In the genomic region with DNA sequence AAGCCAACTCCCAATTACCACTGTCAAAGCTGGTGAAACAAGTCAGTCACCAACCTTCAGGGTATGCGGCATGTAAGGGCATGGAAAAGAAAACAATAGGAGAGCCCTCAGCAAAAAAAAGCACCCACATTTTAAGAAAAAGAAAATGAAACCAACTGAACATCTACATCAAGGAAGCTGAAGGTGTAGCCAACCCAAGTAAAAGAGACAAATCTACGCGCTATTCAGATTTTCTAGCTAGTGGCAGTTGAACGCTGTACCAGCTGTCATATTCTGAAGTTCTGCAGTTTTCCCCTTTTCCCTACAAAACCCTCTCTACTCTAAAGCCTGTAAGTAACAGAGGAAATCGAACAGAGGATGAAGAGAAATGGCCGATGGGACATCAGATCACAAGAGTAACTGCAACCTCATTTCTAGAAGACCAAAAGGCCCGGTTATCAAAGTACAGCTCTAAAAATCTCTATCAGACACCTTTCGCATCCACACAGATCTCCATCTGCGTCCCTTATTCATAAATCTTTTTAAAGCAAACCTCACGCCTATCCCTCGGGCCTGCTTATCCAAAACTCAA, we compare ENCODE assay signal across 8 cellular contexts. TPM values are rescaled to one million over a fixed set of nuclear protein-coding genes. Genes with fewer than 3 reads are reported as not detected.
DNase-seq lines count a peak whose midpoint lies in the region; ATAC-seq and TF ChIP-seq lines count a peak whose summit lies in the region.

No MANE protein-coding gene starts in this region.

- DNase-seq in SK-N-SH (peak; percentile 6), OCI-M1 (lab: John Stamatoyannopoulos, UW) (peak; percentile 69), natural killer cell (no peak)
- DNase-seq in effector memory CD4-positive, alpha-beta T cell = no peak
- DNase-seq in NK-92 treated with Interleukin-12 subunit alpha and Interleukin-12 subunit beta, amount 100 ng/mL, for 24 hours (lab: John Stamatoyannopoulos, UW) = no peak

- H3K27me3 Mint-ChIP-seq in natural killer cell (ENCODE audit: low read depth in 2 of 2) = no peaks in the 10 kb centered on the region

- peaks cover 60% of the 10 kb centered on the region for H3K79me2 ChIP-seq in SK-N-SH (ENCODE audit: insufficient read depth)

- TF ChIP-seq RAD21 in SK-N-SH (IDR thresholded peaks at IDR 0.05; ENCODE audit: low read length) = no peak

- H3K27ac Mint-ChIP-seq in natural killer cell = peak overlapping the region; percentile 94 to 97

- peak overlapping the region; percentile 74 for H3K9ac ChIP-seq in SK-N-SH

- H3K36me3 Mint-ChIP-seq in natural killer cell = no peaks in the 10 kb centered on the region

- ATAC-seq in SK-N-SH treated with all-trans-retinoic acid at 6 μM for 48 hours (no peak), natural killer cell (no peak), GM18502 (IDR thresholded peaks at IDR 0.05; ENCODE audit: poor library complexity, unreplicated experiment) (no peak), HG03521 (IDR thresholded peaks at IDR 0.05; ENCODE audit: unreplicated experiment) (no peak)

- CTCF ChIA-PET in SK-N-SH (lab: Yijun Ruan, JAX) = interaction anchor here (0.6 to 5.9 kb wide), 7 partner anchors 9 to 156 kb away, joined by 3 to 44 read pairs (median 3); no protein-coding TSS in a partner anchor

- H3F3A ChIP-seq in SK-N-SH (replicated peaks; ENCODE audit: insufficient read depth) = peaks cover 6% of the 10 kb centered on the region

- 25% methylated on average over 11 of the region's 11 CpGs for WGBS in SK-N-SH (ENCODE audit: low lambda C conversion rate)

- H3K4me1 ChIP-seq in SK-N-SH (ENCODE audit: control insufficient read depth in 1 of 2, insufficient read depth in 2 of 2, low read depth in 1 of 2, low read length in 1 of 2) = peaks cover 13 to 17% of the 10 kb centered on the region in 2 experiments; a peak in 3 of 4 replicates
- H3K4me1 ChIP-seq in effector memory CD4-positive, alpha-beta T cell (ENCODE audit: control insufficient read depth, insufficient read depth, low read length, poor library complexity, severe bottlenecking) = peaks cover 44% of the 10 kb centered on the region

- H3K27me3 ChIP-seq in SK-N-SH (ENCODE audit: insufficient read depth) = no peaks in the 10 kb centered on the region
- H3K27me3 ChIP-seq in effector memory CD4-positive, alpha-beta T cell (replicated peaks; ENCODE audit: control insufficient read depth, insufficient read depth, low read length, poor library complexity, severe bottlenecking) = no peaks in the 10 kb centered on the region

- peak overlapping the region; percentile 93 for H3K4me2 ChIP-seq in SK-N-SH

- peaks cover 40% of the 10 kb centered on the region for H4K20me1 ChIP-seq in SK-N-SH (ENCODE audit: insufficient read depth)

- no peak for TF ChIP-seq CTCF in SK-N-SH (IDR thresholded peaks at IDR 0.05)
- no peak for TF ChIP-seq CTCF in natural killer cell (IDR thresholded peaks at IDR 0.05)

- intact Hi-C loops in natural killer cell (cut with micrococcal nuclease) = loop anchor here (5.0 kb wide), 2 partner anchors 53 to 298 kb away; partner anchors contain the start of gene FBXL3

- TF ChIP-seq EP300 in SK-N-SH (IDR thresholded peaks at IDR 0.05; ENCODE audit: borderline replicate concordance in 1 of 2, low read depth in 1 of 2, low read length in 1 of 2) = no peak

- no peaks in the 10 kb centered on the region for H3K36me3 ChIP-seq in SK-N-SH (replicated peaks in 1 of 2; ENCODE audit: control insufficient read depth in 1 of 2, insufficient read depth in 2 of 2, low read length in 1 of 2)
- H3K36me3 ChIP-seq in effector memory CD4-positive, alpha-beta T cell (ENCODE audit: control insufficient read depth, insufficient read depth, low read length) = no peaks in the 10 kb centered on the region

- peak overlapping the region; percentile 87; the same call in 1 of the 2 replicates for H2AFZ ChIP-seq in SK-N-SH (ENCODE audit: low read depth)

- no peaks in the 10 kb centered on the region for H3K9me3 Mint-ChIP-seq in natural killer cell

- POLR2A ChIA-PET in SK-N-SH (lab: Yijun Ruan, JAX) = interaction anchor here (1.0 to 1.8 kb wide), 3 partner anchors 49 to 154 kb away, joined by 3 to 6 read pairs (median 4); no protein-coding TSS in a partner anchor

- H3K9me2 ChIP-seq in SK-N-SH = no peaks in the 10 kb centered on the region

- no peaks in the 10 kb centered on the region for H3K9me3 ChIP-seq in SK-N-SH
- no peaks in the 10 kb centered on the region for H3K9me3 ChIP-seq in effector memory CD4-positive, alpha-beta T cell (ENCODE audit: control insufficient read depth, low read length)

- H3K4me1 Mint-ChIP-seq in natural killer cell = peaks cover 72 to 84% of the 10 kb centered on the region in 2 donors

- H3K4me3 Mint-ChIP-seq in natural killer cell = peak overlapping the region; percentile 96

- peak overlapping the region; percentile 89 to 95 for H3K4me3 ChIP-seq in SK-N-SH (ENCODE audit: low read depth in 2 of 2, low read length in 1 of 2)
- H3K4me3 ChIP-seq in effector memory CD4-positive, alpha-beta T cell (ENCODE audit: insufficient read depth, low read depth, low read length, poor library complexity, severe bottlenecking) = peak overlapping the region; percentile 95

- H3K27ac ChIP-seq in SK-N-SH (ENCODE audit: low read depth in 2 of 2, low read length in 1 of 2) = no peak overlapping the region; a peak in 1 of 4 replicates
- H3K27ac ChIP-seq in effector memory CD4-positive, alpha-beta T cell (ENCODE audit: insufficient read depth, low read length, poor library complexity, severe bottlenecking) = peak overlapping the region; percentile 82

TF ChIP-seq in SK-N-SH, 30 proteins besides CTCF, POLR2A, EP300 and RAD21 (continues in another document):
- TF ChIP-seq RFX5 (IDR thresholded peaks at IDR 0.05; ENCODE audit: low read length) (no peak), ELF1 (IDR thresholded peaks at IDR 0.05) (no peak), RCOR1 (IDR thresholded peaks at IDR 0.05; ENCODE audit: low read length) (no peak), TCF12 (IDR thresholded peaks at IDR 0.05) (no peak), EZH2phosphoT487 (IDR thresholded peaks at IDR 0.05; ENCODE audit: borderline replicate concordance, low read depth) (no peak), YY1 (IDR thresholded peaks at IDR 0.05; ENCODE audit: low read depth) (no peak), FOXJ3 (CRISPR knock-in tag; IDR thresholded peaks at IDR 0.05) (no peak), SMC3 (IDR thresholded peaks at IDR 0.05; ENCODE audit: low read depth, low read length) (no peak), NRF1 (IDR thresholded peaks at IDR 0.05; ENCODE audit: low read depth, low read length) (no peak), GABPA (IDR thresholded peaks at IDR 0.05; ENCODE audit: low read depth) (no peak)
- TF ChIP-seq, protein P1, sequence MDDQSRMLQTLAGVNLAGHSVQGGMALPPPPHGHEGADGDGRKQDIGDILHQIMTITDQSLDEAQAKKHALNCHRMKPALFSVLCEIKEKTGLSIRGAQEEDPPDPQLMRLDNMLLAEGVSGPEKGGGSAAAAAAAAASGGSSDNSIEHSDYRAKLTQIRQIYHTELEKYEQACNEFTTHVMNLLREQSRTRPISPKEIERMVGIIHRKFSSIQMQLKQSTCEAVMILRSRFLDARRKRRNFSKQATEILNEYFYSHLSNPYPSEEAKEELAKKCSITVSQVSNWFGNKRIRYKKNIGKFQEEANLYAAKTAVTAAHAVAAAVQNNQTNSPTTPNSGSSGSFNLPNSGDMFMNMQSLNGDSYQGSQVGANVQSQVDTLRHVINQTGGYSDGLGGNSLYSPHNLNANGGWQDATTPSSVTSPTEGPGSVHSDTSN (IDR thresholded peaks at IDR 0.05) = no peak
- TF ChIP-seq, protein P2, sequence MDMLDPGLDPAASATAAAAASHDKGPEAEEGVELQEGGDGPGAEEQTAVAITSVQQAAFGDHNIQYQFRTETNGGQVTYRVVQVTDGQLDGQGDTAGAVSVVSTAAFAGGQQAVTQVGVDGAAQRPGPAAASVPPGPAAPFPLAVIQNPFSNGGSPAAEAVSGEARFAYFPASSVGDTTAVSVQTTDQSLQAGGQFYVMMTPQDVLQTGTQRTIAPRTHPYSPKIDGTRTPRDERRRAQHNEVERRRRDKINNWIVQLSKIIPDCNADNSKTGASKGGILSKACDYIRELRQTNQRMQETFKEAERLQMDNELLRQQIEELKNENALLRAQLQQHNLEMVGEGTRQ (IDR thresholded peaks at IDR 0.05; ENCODE audit: borderline replicate concordance, low read depth, low read length) = no peak

TF ChIP-seq in SK-N-SH treated with all-trans-retinoic acid at 6 μM for 48 hours, 23 proteins besides CTCF, POLR2A, EP300 and RAD21 (continues in another document):
- TF ChIP-seq, protein P3, sequence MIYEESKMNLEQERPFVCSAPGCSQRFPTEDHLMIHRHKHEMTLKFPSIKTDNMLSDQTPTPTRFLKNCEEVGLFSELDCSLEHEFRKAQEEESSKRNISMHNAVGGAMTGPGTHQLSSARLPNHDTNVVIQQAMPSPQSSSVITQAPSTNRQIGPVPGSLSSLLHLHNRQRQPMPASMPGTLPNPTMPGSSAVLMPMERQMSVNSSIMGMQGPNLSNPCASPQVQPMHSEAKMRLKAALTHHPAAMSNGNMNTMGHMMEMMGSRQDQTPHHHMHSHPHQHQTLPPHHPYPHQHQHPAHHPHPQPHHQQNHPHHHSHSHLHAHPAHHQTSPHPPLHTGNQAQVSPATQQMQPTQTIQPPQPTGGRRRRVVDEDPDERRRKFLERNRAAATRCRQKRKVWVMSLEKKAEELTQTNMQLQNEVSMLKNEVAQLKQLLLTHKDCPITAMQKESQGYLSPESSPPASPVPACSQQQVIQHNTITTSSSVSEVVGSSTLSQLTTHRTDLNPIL (CRISPR knock-in tag; IDR thresholded peaks at IDR 0.05; ENCODE audit: low read depth) = no peak
- TF ChIP-seq ESRRG (CRISPR knock-in tag; IDR thresholded peaks at IDR 0.05) (no peak), PATZ1 (CRISPR knock-in tag; IDR thresholded peaks at IDR 0.05; ENCODE audit: borderline replicate concordance) (no peak), GLIS3 (CRISPR knock-in tag; IDR thresholded peaks at IDR 0.05) (no peak), BACH2 (CRISPR knock-in tag; IDR thresholded peaks at IDR 0.05; ENCODE audit: borderline replicate concordance) (no peak)

RNA-seq across cellular contexts. Expression of gene MYCBP2, which starts 1.4 kb away (rescaled TPM):
- polyA plus RNA-seq in SK-N-SH (2012; rRNA removed) = 18.5 and 19.7 TPM in 2 replicates
- 20.7 and 22.2 TPM in 2 replicates for polyA plus RNA-seq in SK-N-SH (2012; cell fraction: cytosol; rRNA removed)
- polyA plus RNA-seq in SK-N-SH (2012; cell fraction: nucleus; rRNA removed) = 16.2 and 33.2 TPM in 2 replicates
- total RNA-seq in natural killer cell = 100 to 1,000 TPM; 119 to 155 (median 147) TPM

Comparison
In these comparisons a context has a peak if more than half of its experiments do, and no peak if none do; other contexts are left out.
1. DNase-seq: peak in SK-N-SH (single experiment) and OCI-M1 (single experiment); none in effector memory CD4-positive, alpha-beta T cell (0 of 3), natural killer cell (single experiment) and NK-92 treated with Interleukin-12 subunit alpha and Interleukin-12 subunit beta, amount 100 ng/mL, for 24 hours (single experiment).